In genomic region chr14:71290960-71291466, GRCh38 we compare ENCODE assay signal across 9 cellular contexts. TPM values are rescaled to one million over a fixed set of nuclear protein-coding genes. Genes with fewer than 3 reads are reported as not detected.
DNase-seq lines count a peak whose midpoint lies in the region; ATAC-seq and TF ChIP-seq lines count a peak whose summit lies in the region.
"Had no signal": no experiment of that assay in that cellular context is flagged by ENCODE, and none has a peak within 500 bp of the region (broad histone marks: within the 10 kb centered on the region; RNA-seq: fewer than 3 reads in every experiment).

No MANE protein-coding gene starts in this region.

- peaks cover 3% of the 10 kb centered on the region for H3K4me1 ChIP-seq in foreskin keratinocyte

- H3K4me3 ChIP-seq in lower leg skin (ENCODE audit: low read depth, poor library complexity, severe bottlenecking) = no peak overlapping the region

- no peaks in the 10 kb centered on the region for H3K27me3 Mint-ChIP-seq in activated CD8-positive, alpha-beta T cell treated with anti-CD3 and anti-CD28 coated beads for 36 hours

- H3K27ac Mint-ChIP-seq in activated CD8-positive, alpha-beta T cell treated with anti-CD3 and anti-CD28 coated beads for 36 hours = peak overlapping the region; percentile 72

- WGBS in lower leg skin, 2 donors = 40 to 50% methylated on average over 4 of the region's 4 CpGs

- H3K9me3 Mint-ChIP-seq in activated CD8-positive, alpha-beta T cell treated with anti-CD3 and anti-CD28 coated beads for 36 hours = peaks cover 2% of the 10 kb centered on the region

- no peak overlapping the region for H3K4me3 Mint-ChIP-seq in activated CD8-positive, alpha-beta T cell treated with anti-CD3 and anti-CD28 coated beads for 36 hours

- H3K4me1 Mint-ChIP-seq in activated CD8-positive, alpha-beta T cell treated with anti-CD3 and anti-CD28 coated beads for 36 hours (ENCODE audit: low read depth) = peaks cover 19% of the 10 kb centered on the region

- TF ChIP-seq CTCF in activated CD8-positive, alpha-beta T cell treated with anti-CD3 and anti-CD28 coated beads for 36 hours (IDR thresholded peaks at IDR 0.05) = no peak
- TF ChIP-seq CTCF in foreskin keratinocyte (conservative IDR thresholded peaks at IDR 0.05) (peak; percentile 53), lower leg skin (IDR thresholded peaks at IDR 0.05) (no peak)

- peak; percentile 98 for ATAC-seq in activated CD8-positive, alpha-beta T cell treated with anti-CD3 and anti-CD28 coated beads for 36 hours
- ATAC-seq in foreskin keratinocyte = peak; percentile 99

- H3K27me3 ChIP-seq in foreskin keratinocyte = no peaks in the 10 kb centered on the region

- DNase-seq in activated CD4-positive, alpha-beta T cell treated with anti-CD3 and anti-CD28 coated beads for 24 hours (ENCODE audit: low read depth in 2 of 2) = peak; percentile 22 to 43
- DNase-seq in activated CD4-positive, alpha-beta T cell treated with anti-CD3 and anti-CD28 coated beads, Interleukin-2, amount 50 U/mL, for 1 hour = no peak
- DNase-seq in HK-2 (ENCODE audit: unreplicated experiment) (peak; percentile 47), foreskin keratinocyte (peak; percentile 92 to 95), lower leg skin (ENCODE audit: low spot score in 2 of 2) (no peak), NCI-H1436 (lab: John Stamatoyannopoulos, UW) (no peak)
- DNase-seq in activated CD8-positive, alpha-beta T cell treated with anti-CD3 and anti-CD28 coated beads for 36 hours = peak; percentile 72
- DNase-seq in stimulated activated CD4-positive, alpha-beta T cell treated with anti-CD3 and anti-CD28 coated beads, Interleukin-4, amount 100 ng/mL, for 4 hours = peak; percentile 3 to 62

- H3K36me3 Mint-ChIP-seq in activated CD8-positive, alpha-beta T cell treated with anti-CD3 and anti-CD28 coated beads for 36 hours (ENCODE audit: low read depth) = no peaks in the 10 kb centered on the region

- peak overlapping the region; percentile 45 for H3K27ac ChIP-seq in foreskin keratinocyte
- H3K27ac ChIP-seq: C4-2B had no signal

- CTCF ChIA-PET in activated CD8-positive, alpha-beta T cell treated with anti-CD3 and anti-CD28 coated beads for 36 hours (lab: Charles Lee) = interaction anchor here (1.2 kb wide), 1 partner anchor 154 kb away, joined by 3 read pairs; no protein-coding TSS in a partner anchor

- no peak for TF ChIP-seq POLR2A in lower leg skin (IDR thresholded peaks at IDR 0.05)

- intact Hi-C loops in activated CD8-positive, alpha-beta T cell treated with anti-CD3 and anti-CD28 coated beads for 36 hours (cut with micrococcal nuclease) = no loop called here
- intact Hi-C loops in lower leg skin (cut with DNase I; ENCODE audit: low total_unique reads) = no loop called here

- POLR2A ChIA-PET in activated CD8-positive, alpha-beta T cell treated with anti-CD3 and anti-CD28 coated beads for 36 hours (lab: Charles Lee) = no interaction called here

RNA-seq across cellular contexts. Expression of gene SIPA1L1, which starts 29.3 kb away (rescaled TPM):
- total RNA-seq in activated CD8-positive, alpha-beta T cell treated with anti-CD3 and anti-CD28 coated beads for 36 hours = 10 to 100 TPM; 52.0 to 57.7 TPM
- 22.4 and 29.9 TPM in 2 replicates for total RNA-seq in foreskin keratinocyte
- polyA plus RNA-seq in foreskin keratinocyte = 10.1 and 13.7 TPM in 2 replicates
- 10 to 100 TPM; 35.2 to 52.4 (median 37.0) TPM for total RNA-seq in lower leg skin

Comparison
In these comparisons a context has a peak if more than half of its experiments do, and no peak if none do; other contexts are left out.
1. DNase-seq: peak in activated CD4-positive, alpha-beta T cell treated with anti-CD3 and anti-CD28 coated beads for 24 hours (2 of 2), HK-2 (single experiment), activated CD8-positive, alpha-beta T cell treated with anti-CD3 and anti-CD28 coated beads for 36 hours (single experiment), foreskin keratinocyte (2 of 2) and stimulated activated CD4-positive, alpha-beta T cell treated with anti-CD3 and anti-CD28 coated beads, Interleukin-4, amount 100 ng/mL, for 4 hours (2 of 2); none in activated CD4-positive, alpha-beta T cell treated with anti-CD3 and anti-CD28 coated beads, Interleukin-2, amount 50 U/mL, for 1 hour (single experiment), lower leg skin (0 of 2) and NCI-H1436 (single experiment).